ENCODE assay signal across 18 cellular contexts in genomic region chr3:126394977-126395321, GRCh38. TPM values are rescaled to one million over a fixed set of nuclear protein-coding genes. Genes with fewer than 3 reads are reported as not detected.
A peak's percentile ranks its signal among the peaks of the same experiment; 100 is the strongest.
DNase-seq lines count a peak whose midpoint lies in the region; ATAC-seq, FAIRE-seq and TF ChIP-seq lines count a peak whose summit lies in the region.
"Had no signal": no experiment of that assay in that cellular context is flagged by ENCODE, and none has a peak within 500 bp of the region (broad histone marks: within the 10 kb centered on the region; RNA-seq: fewer than 3 reads in every experiment).

No MANE protein-coding gene starts in this region.

- peak overlapping the region; percentile 73 for H3K4me3 Mint-ChIP-seq in nephron progenitor cell
- H3K4me3 Mint-ChIP-seq in effector memory CD8-positive, alpha-beta T cell, result no peak overlapping the region
- H3K4me3 Mint-ChIP-seq: activated naive CD8-positive, alpha-beta T cell treated with anti-CD3 and anti-CD28 coated beads for 36 hours; IgD-negative memory B cell had no signal

- H3K36me3 ChIP-seq in heart left ventricle (no peaks in the 10 kb centered on the region), thoracic aorta (no peaks in the 10 kb centered on the region)

- DNase-seq in NCI-H2171 treated with DMSO at 0.1 percent for 48 hours (lab: John Stamatoyannopoulos, UW) (peak; percentile 32), NCI-H2171 (lab: John Stamatoyannopoulos, UW) (no peak), heart left ventricle (no peak), nephron progenitor cell (no peak), thoracic aorta (ENCODE audit: low spot score) (no peak), HTR-8/SVneo (ENCODE audit: insufficient read length, low spot score) (no peak), NCI-H2081 treated with DMSO at 0.1 percent for 48 hours (lab: John Stamatoyannopoulos, UW) (no peak)
- no peak for DNase-seq in effector memory CD8-positive, alpha-beta T cell
- DNase-seq: activated naive CD8-positive, alpha-beta T cell treated with anti-CD3 and anti-CD28 coated beads for 36 hours; GF-D8; NCI-H1048; NCI-H446; stimulated activated naive CD8-positive, alpha-beta T cell treated with anti-CD3 and anti-CD28 coated beads, Interleukin-15, Interleukin-2, amounts not matched to agents 100 U/mL and 50 U/mL, for 24 hours had no signal

- H3K27ac ChIP-seq in heart left ventricle, result no peak overlapping the region
- no peak overlapping the region for H3K27ac ChIP-seq in thoracic aorta
- H3K27ac ChIP-seq: VCaP had no signal

- ATAC-seq in heart left ventricle (peak in 1 of 4 donors; percentile 7), thoracic aorta (ENCODE audit: insufficient number of reproducible peaks, low FRiP score, low read depth) (no peak)
- no peak for ATAC-seq in effector memory CD8-positive, alpha-beta T cell (replicated peaks)
- ATAC-seq: stimulated activated naive CD8-positive, alpha-beta T cell treated with anti-CD3 and anti-CD28 coated beads, Interleukin-15, Interleukin-2, amounts not matched to agents 100 U/mL and 50 U/mL, for 24 hours had no signal

- peaks cover 15% of the 10 kb centered on the region for H3K4me1 Mint-ChIP-seq in nephron progenitor cell
- H3K4me1 Mint-ChIP-seq in effector memory CD8-positive, alpha-beta T cell (ENCODE audit: low read depth in 2 of 2), result no peaks in the 10 kb centered on the region

- peak overlapping the region in 11 of 12 donors; percentile 13 to 50 (median 30) for H3K4me3 ChIP-seq in heart left ventricle
- H3K4me3 ChIP-seq in thoracic aorta, result peak overlapping the region; percentile 69

- intact Hi-C loops in heart left ventricle (cut with DNase I), result loop anchor here in 2 of 10 donors (5.0 to 10.0 kb wide), 3 partner anchors 70 to 263 kb away; no protein-coding TSS in a partner anchor

- no peaks in the 10 kb centered on the region for H3K9me3 Mint-ChIP-seq in nephron progenitor cell
- no peaks in the 10 kb centered on the region for H3K9me3 Mint-ChIP-seq in effector memory CD8-positive, alpha-beta T cell
- H3K9me3 Mint-ChIP-seq: activated naive CD8-positive, alpha-beta T cell treated with anti-CD3 and anti-CD28 coated beads for 36 hours had no signal

- H3K9me3 ChIP-seq in heart left ventricle, result no peaks in the 10 kb centered on the region
- no peaks in the 10 kb centered on the region for H3K9me3 ChIP-seq in thoracic aorta

- FAIRE-seq in HTR-8/SVneo (lab: Jason Lieb, UNC), result no peak
- FAIRE-seq: A204.1 had no signal

- H3K27ac Mint-ChIP-seq in nephron progenitor cell, result no peak overlapping the region
- H3K27ac Mint-ChIP-seq in effector memory CD8-positive, alpha-beta T cell, result no peak overlapping the region
- H3K27ac Mint-ChIP-seq: activated naive CD8-positive, alpha-beta T cell treated with anti-CD3 and anti-CD28 coated beads for 36 hours; IgD-negative memory B cell had no signal

- H3K27me3 ChIP-seq in heart left ventricle, result peaks cover 0 to 26% (median 0%) of the 10 kb centered on the region in 9 donors
- H3K27me3 ChIP-seq in thoracic aorta (replicated peaks; ENCODE audit: insufficient read depth), result no peaks in the 10 kb centered on the region

- no peaks in the 10 kb centered on the region for H3K36me3 Mint-ChIP-seq in nephron progenitor cell (ENCODE audit: low read depth)
- no peaks in the 10 kb centered on the region for H3K36me3 Mint-ChIP-seq in effector memory CD8-positive, alpha-beta T cell (ENCODE audit: insufficient read depth)
- H3K36me3 Mint-ChIP-seq: activated naive CD8-positive, alpha-beta T cell treated with anti-CD3 and anti-CD28 coated beads for 36 hours; IgD-negative memory B cell had no signal

- H3K4me1 ChIP-seq in heart left ventricle (peaks cover 0 to 9% (median 2%) of the 10 kb centered on the region in 12 donors), thoracic aorta (ENCODE audit: control insufficient read depth in 1 of 2, low read depth in 2 of 2) (peaks cover 0 to 11% of the 10 kb centered on the region in 2 donors)

- peaks cover 65% of the 10 kb centered on the region for H3K27me3 Mint-ChIP-seq in nephron progenitor cell (ENCODE audit: low read depth, poor library complexity)
- H3K27me3 Mint-ChIP-seq in effector memory CD8-positive, alpha-beta T cell, result peaks cover 56 to 71% of the 10 kb centered on the region in 2 donors

- WGBS in heart left ventricle, 4 donors, result 12 to 31% (median 20%) methylated on average over 14 to 30 of the region's 30 CpGs

- TF ChIP-seq POLR2A in heart left ventricle (IDR thresholded peaks at IDR 0.05), result no peak

- TF ChIP-seq CTCF in heart left ventricle (IDR thresholded peaks at IDR 0.05) (no peak), nephron progenitor cell (IDR thresholded peaks at IDR 0.05) (no peak), thoracic aorta (IDR thresholded peaks at IDR 0.05) (no peak)

RNA-seq across cellular contexts. Expression of gene CFAP100, which starts 0.2 kb away (rescaled TPM):
- total RNA-seq in heart left ventricle, result not detected
- not detected for polyA plus RNA-seq in heart left ventricle
- total RNA-seq in thoracic aorta, result not detected
- total RNA-seq: activated naive CD8-positive, alpha-beta T cell treated with anti-CD3 and anti-CD28 coated beads for 36 hours; mononuclear cell; OCI-LY7 had no signal
- polyA plus RNA-seq: IgD-negative memory B cell had no signal

RNA-seq across cellular contexts. Expression of gene KLF15, which starts 37.7 kb away (rescaled TPM):
- total RNA-seq in heart left ventricle (10 to 100 TPM; 10.5 to 85.8 (median 31.0) TPM), thoracic aorta (10 to 100 TPM; 55.7 to 90.2 TPM)
- 10 to 100 TPM; 39.9 to 70.6 TPM for polyA plus RNA-seq in heart left ventricle
- total RNA-seq: mononuclear cell had no signal
- polyA plus RNA-seq: IgD-negative memory B cell had no signal
